ENCODE assay signal across 8 cellular contexts in the genomic region with DNA sequence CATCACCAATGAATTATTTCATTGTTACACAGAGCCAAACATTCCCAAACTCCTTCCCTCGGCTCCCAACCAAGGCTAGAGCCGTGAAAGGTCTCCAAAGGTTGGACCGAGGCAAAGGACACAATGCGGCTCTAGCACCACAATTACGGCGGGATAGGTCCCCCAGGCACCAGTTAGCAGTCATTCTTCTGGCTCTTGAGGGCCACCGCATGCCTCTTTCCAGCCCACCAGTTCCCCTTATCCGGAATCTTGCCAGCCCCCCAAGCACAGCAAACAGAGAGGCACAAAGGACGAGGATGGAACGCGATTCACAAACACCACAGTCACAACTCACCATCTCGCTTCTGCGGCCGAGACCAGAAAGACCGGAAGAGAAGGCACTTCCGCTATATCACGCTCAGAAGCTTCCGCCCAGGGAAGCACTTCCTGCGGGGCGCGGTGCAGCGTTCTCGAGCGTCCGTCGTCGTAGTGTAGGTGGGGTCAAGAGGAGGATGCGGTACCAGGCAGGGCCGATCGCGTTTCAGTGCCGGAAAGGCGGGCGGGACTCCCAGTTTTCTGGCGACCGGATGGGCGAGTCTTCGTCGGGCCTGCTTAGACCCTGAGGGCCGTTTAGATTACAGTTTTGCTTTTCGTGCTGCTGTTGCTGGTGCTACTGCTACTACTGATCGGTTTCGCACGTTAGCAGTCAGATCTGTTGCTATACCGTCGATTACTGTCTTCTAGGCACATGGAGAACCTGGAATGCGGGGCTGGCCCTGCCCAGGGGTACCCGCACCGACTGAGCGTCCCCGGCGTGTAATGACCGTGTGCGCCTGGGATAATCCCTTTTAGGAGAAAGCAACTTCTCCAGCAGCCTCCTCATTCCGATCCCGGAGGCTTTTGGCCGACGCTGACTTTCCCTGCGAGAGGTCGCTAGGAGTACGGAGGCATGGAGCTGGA. TPM values are rescaled to one million over a fixed set of nuclear protein-coding genes. Genes with fewer than 3 reads are reported as not detected.
A peak's percentile ranks its signal among the peaks of the same experiment; 100 is the strongest.
DNase-seq lines count a peak whose midpoint lies in the region; ATAC-seq, FAIRE-seq and TF ChIP-seq lines count a peak whose summit lies in the region.

A gene (minus strand): TSS at position 374 of the 939 bp plus-strand sequence. CDS start 37 bp downstream, at position 337.

- peak; percentile 94 for ATAC-seq in GM18520 (IDR thresholded peaks at IDR 0.05; ENCODE audit: unreplicated experiment)
- ATAC-seq in HG03064 (IDR thresholded peaks at IDR 0.05; ENCODE audit: low read depth, unreplicated experiment) = peak; percentile 95
- peak; percentile 99 for ATAC-seq in body of pancreas

- intact Hi-C loops in body of pancreas (cut with DNase I) (no loop called here), sigmoid colon (cut with DNase I) (loop anchor here (1.0 to 10.0 kb wide), 3 partner anchors 37 to 1090 kb away; a partner anchor contains a TSS)

- H3K4me3 ChIP-seq in body of pancreas = peak within 1 kb of the TSS; percentile 51 to 56
- H3K4me3 ChIP-seq in sigmoid colon = peak within 1 kb of the TSS; percentile 50 to 75 (median 58)

- H3K27me3 ChIP-seq in body of pancreas = no peaks in the 10 kb centered on the region
- H3K27me3 ChIP-seq in sigmoid colon = no peaks in the 10 kb centered on the region

- 2 to 7% methylated on average over 30 to 61 of the region's 61 CpGs for WGBS in body of pancreas, 2 donors
- WGBS in sigmoid colon, 2 donors = 6 to 13% methylated on average over 61 of the region's 61 CpGs

- H3K36me3 ChIP-seq in body of pancreas (replicated peaks in 1 of 2; ENCODE audit: insufficient read depth in 1 of 2, low read depth in 2 of 2) (peaks cover 0 to 16% of the 10 kb centered on the region in 2 donors), sigmoid colon (peaks cover 0 to 38% (median 32%) of the 10 kb centered on the region in 4 donors)

- TF ChIP-seq EP300 in sigmoid colon (IDR thresholded peaks at IDR 0.05) = peak in 1 of 4 donors; percentile 25

- H3K27ac ChIP-seq in 22Rv1 (peak within 1 kb of the TSS; percentile 98), body of pancreas (peak within 1 kb of the TSS; percentile 89 to 93 (median 90)), sigmoid colon (peak within 1 kb of the TSS; percentile 88 to 97 (median 95))

- TF ChIP-seq CTCF in 22Rv1 (IDR thresholded peaks at IDR 0.05) (no peak), body of pancreas (IDR thresholded peaks at IDR 0.05) (peak in 1 of 7 experiments; percentile 18), sigmoid colon (IDR thresholded peaks at IDR 0.05) (no peak)

- H3K9me3 ChIP-seq in body of pancreas = no peaks in the 10 kb centered on the region
- no peaks in the 10 kb centered on the region for H3K9me3 ChIP-seq in sigmoid colon

- FAIRE-seq in TTC549 (lab: Jason Lieb, UNC) = peak; percentile 62

- peak; percentile 93 for DNase-seq in NCI-H2107 treated with DMSO at 0.1 percent for 48 hours (lab: John Stamatoyannopoulos, UW; ENCODE audit: unreplicated experiment)
- DNase-seq in body of pancreas = peak; percentile 96 to 97 (median 96)
- peak; percentile 91 for DNase-seq in iPS DF 19.7 (ENCODE audit: low read depth, low spot score)
- DNase-seq in sigmoid colon = peak; percentile 98

- peaks cover 31% of the 10 kb centered on the region for H3K4me1 ChIP-seq in body of pancreas
- peaks cover 0 to 34% (median 16%) of the 10 kb centered on the region in 4 donors for H3K4me1 ChIP-seq in sigmoid colon

- TF ChIP-seq POLR2A in body of pancreas (IDR thresholded peaks at IDR 0.05) (peak; percentile 64 to 94 (median 94)), sigmoid colon (IDR thresholded peaks at IDR 0.05) (peak; percentile 78 to 82)

RNA-seq across cellular contexts. Expression of the gene that starts here (rescaled TPM):
- total RNA-seq in body of pancreas = 100 to 1,000 TPM; 126 to 256 TPM
- 100 to 1,000 TPM; 120 to 170 (median 149) TPM for total RNA-seq in sigmoid colon
- polyA plus RNA-seq in sigmoid colon = 1,000 to 10,000 TPM; 1,182 to 2,184 (median 1,251) TPM

Comparison
In these comparisons a context has a peak if more than half of its experiments do, and no peak if none do; other contexts are left out.
1. Peak in every context shown above with its lines: DNase-seq, ATAC-seq, H3K4me3 ChIP-seq and H3K27ac ChIP-seq.